ENCODE assay signal across 25 cellular contexts in the genomic region with DNA sequence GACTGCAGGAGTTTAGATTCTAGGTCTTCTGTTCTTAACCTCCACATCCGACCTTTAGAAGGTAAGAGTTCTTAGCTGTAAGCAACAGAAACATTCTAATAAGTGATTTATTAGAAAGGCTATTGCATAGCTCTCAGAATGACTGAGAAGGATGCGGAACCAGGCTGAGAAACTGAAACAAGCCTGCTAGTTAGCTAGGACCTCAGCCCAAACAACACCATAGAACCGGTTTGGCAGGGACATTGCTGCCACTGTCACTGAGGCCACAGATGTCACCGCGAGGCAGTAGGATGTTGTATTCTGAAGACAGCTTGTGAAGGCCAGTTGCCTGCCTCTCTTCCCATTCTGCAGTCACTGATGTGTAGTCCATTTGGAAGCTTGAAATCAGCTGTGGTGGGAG.
A peak's percentile ranks its signal among the peaks of the same experiment; 100 is the strongest.
DNase-seq lines count a peak whose midpoint lies in the region; ATAC-seq, FAIRE-seq and TF ChIP-seq lines count a peak whose summit lies in the region.
"Had no signal": no experiment of that assay in that cellular context is flagged by ENCODE, and none has a peak within 500 bp of the region (broad histone marks: within the 10 kb centered on the region; RNA-seq: fewer than 3 reads in every experiment).

No MANE protein-coding gene starts in this region.

- peaks cover 7% of the 10 kb centered on the region for H3K4me1 Mint-ChIP-seq in progenitor cell of endocrine pancreas (ENCODE audit: low read depth)
- H3K4me1 Mint-ChIP-seq: naive B cell had no signal

- H3K36me3 Mint-ChIP-seq in progenitor cell of endocrine pancreas (ENCODE audit: insufficient read depth): no peaks in the 10 kb centered on the region
- H3K36me3 Mint-ChIP-seq: naive B cell had no signal

- H3K4me3 Mint-ChIP-seq in progenitor cell of endocrine pancreas (ENCODE audit: low read depth): no peak overlapping the region
- H3K4me3 Mint-ChIP-seq: naive B cell had no signal

- H3K27me3 Mint-ChIP-seq in progenitor cell of endocrine pancreas: peaks cover 7% of the 10 kb centered on the region
- H3K27me3 Mint-ChIP-seq: naive B cell had no signal

- TF ChIP-seq CTCF in lower leg skin (IDR thresholded peaks at IDR 0.05): no peak
- TF ChIP-seq CTCF in progenitor cell of endocrine pancreas (IDR thresholded peaks at IDR 0.05; ENCODE audit: unreplicated experiment): no peak

- 76 to 86% methylated on average over 5 of the region's 5 CpGs for WGBS in lower leg skin, 2 donors

- FAIRE-seq in GM18507 (lab: Jason Lieb, UNC) (peak; percentile 33), HTR-8/SVneo (lab: Jason Lieb, UNC) (peak; percentile 23)
- FAIRE-seq: colon, K562 had no signal

- no peak for TF ChIP-seq POLR2A in lower leg skin (IDR thresholded peaks at IDR 0.05)

- ATAC-seq in GM19372 (IDR thresholded peaks at IDR 0.05; ENCODE audit: low read depth, unreplicated experiment) (peak; percentile 64), HG02642 (IDR thresholded peaks at IDR 0.05; ENCODE audit: poor library complexity, unreplicated experiment) (peak; percentile 64), GM21447 (IDR thresholded peaks at IDR 0.05; ENCODE audit: unreplicated experiment) (no peak)
- ATAC-seq: K562, right lobe of liver had no signal

- H3K4me3 ChIP-seq in lower leg skin (ENCODE audit: low read depth, poor library complexity, severe bottlenecking): no peak overlapping the region
- H3K4me3 ChIP-seq: BLaER1, K562, right lobe of liver, vagina had no signal

- no peak overlapping the region for H3K27ac Mint-ChIP-seq in progenitor cell of endocrine pancreas
- H3K27ac Mint-ChIP-seq: naive B cell had no signal

- H3K9me3 Mint-ChIP-seq in progenitor cell of endocrine pancreas (ENCODE audit: low read depth): peaks cover 2% of the 10 kb centered on the region

- DNase-seq in GM18507 (ENCODE audit: extremely low spot score, insufficient read length, low read depth): no peak
- DNase-seq in HTR-8/SVneo (ENCODE audit: insufficient read length, low spot score): no peak
- DNase-seq in lower leg skin (ENCODE audit: low spot score in 2 of 2): no peak
- DNase-seq in progenitor cell of endocrine pancreas (ENCODE audit: low spot score, unreplicated experiment): no peak
- DNase-seq in SW480 (ENCODE audit: low spot score): no peak
- DNase-seq: activated CD4-positive, alpha-beta T cell treated with anti-CD3 and anti-CD28 coated beads, Interleukin-2, amount 50 U/mL, for 4 hours; activated effector memory CD4-positive, alpha-beta T cell treated with anti-CD3 and anti-CD28 coated beads, Interleukin-2, amount 50 U/mL, for 16 hours; brain microvascular endothelial cell; H7; kidney glomerular epithelial cell; mesenchymal stem cell; naive B cell; NCI-H2171 treated with DMSO at 0.1 percent for 48 hours; NCI-H748 treated with DMSO at 0.1 percent for 48 hours; right lobe of liver; SHP77 treated with DMSO at 0.1 percent for 48 hours; stimulated activated CD4-positive, alpha-beta T cell treated with anti-CD3 and anti-CD28 coated beads, Interleukin-15, amount 100 ng/mL, for 24 hours; substantia nigra had no signal

- intact Hi-C loops in lower leg skin (cut with DNase I; ENCODE audit: low total_unique reads): no loop called here
